15 cellular contexts compared by ENCODE assay signal in genomic region chr6:33165581-33166258, GRCh38.
"Had no signal": no experiment of that assay in that cellular context is flagged by ENCODE, and none has a peak within 500 bp of the region (broad histone marks: within the 10 kb centered on the region; RNA-seq: fewer than 3 reads in every experiment).

No MANE protein-coding gene starts in this region.

- DNase-seq: activated CD4-positive, alpha-beta T cell treated with anti-CD3 and anti-CD28 coated beads, Interleukin-2, amount 50 U/mL, for 1 hour; activated naive CD4-positive, alpha-beta T cell treated with anti-CD3 and anti-CD28 coated beads for 36 hours; activated naive CD8-positive, alpha-beta T cell treated with anti-CD3 and anti-CD28 coated beads, Interleukin-2, amount 50 U/mL, for 24 hours; aorta; cerebellar nuclear complex; dermis blood vessel endothelial cell; effector memory CD8-positive, alpha-beta T cell; gastrocnemius medialis; heart left ventricle; immature natural killer cell; retina; thyroid gland had no signal

- H3K9me3 ChIP-seq: gastrocnemius medialis, heart left ventricle, thyroid gland had no signal

- H3K27ac ChIP-seq: epithelial cell of prostate, gastrocnemius medialis, heart left ventricle, thyroid gland had no signal

- H3K4me3 ChIP-seq: gastrocnemius medialis, heart left ventricle, thyroid gland had no signal

- ATAC-seq: activated naive CD8-positive, alpha-beta T cell treated with anti-CD3 and anti-CD28 coated beads, Interleukin-2, amount 50 U/mL, for 24 hours; effector memory CD8-positive, alpha-beta T cell; gastrocnemius medialis; heart left ventricle; stimulated activated memory B cell treated with anti-CD40 and anti-IgM and Interleukin-4, amounts not matched to agents 10 μg/mL and 1 μg/mL and 100 μg/mL, for 72 hours had no signal

- FAIRE-seq: urothelium cell line had no signal

- H3K27me3 ChIP-seq: gastrocnemius medialis, heart left ventricle, thyroid gland had no signal

- H3K36me3 ChIP-seq: gastrocnemius medialis, heart left ventricle, thyroid gland had no signal
